ENCODE assay signal across 22 cellular contexts in the genomic region with DNA sequence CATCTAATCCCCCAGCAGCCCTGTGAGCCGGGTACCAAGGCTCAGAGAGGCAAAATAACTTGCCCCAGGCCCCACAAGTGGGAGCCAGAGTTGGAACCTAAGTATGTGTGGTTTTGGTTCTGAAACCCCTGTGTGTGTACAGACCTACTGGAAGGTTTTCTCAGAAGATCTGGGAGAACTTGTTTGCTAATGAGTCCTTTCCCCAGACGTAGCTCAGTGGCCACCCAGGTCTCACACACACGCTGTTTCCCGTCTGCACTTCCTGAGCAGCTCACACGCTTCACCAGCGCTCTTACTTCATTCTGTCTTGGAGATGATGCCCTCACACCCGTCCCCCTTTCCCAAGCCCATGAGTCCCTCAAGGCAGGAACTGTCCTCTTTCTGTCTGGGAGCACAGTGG. TPM values are rescaled to one million over a fixed set of nuclear protein-coding genes. Genes with fewer than 3 reads are reported as not detected.
A peak's percentile ranks its signal among the peaks of the same experiment; 100 is the strongest.
DNase-seq lines count a peak whose midpoint lies in the region; ATAC-seq, FAIRE-seq and TF ChIP-seq lines count a peak whose summit lies in the region.
"Had no signal": no experiment of that assay in that cellular context is flagged by ENCODE, and none has a peak within 500 bp of the region (broad histone marks: within the 10 kb centered on the region; RNA-seq: fewer than 3 reads in every experiment).

No MANE protein-coding gene starts in this region.

- H3K36me3 ChIP-seq in mesenchymal stem cell (ENCODE audit: control insufficient read depth in 1 of 2, insufficient read depth in 2 of 2, low read depth in 1 of 2, low read length in 2 of 2) = peaks cover 0 to 86% of the 10 kb centered on the region in 2 experiments
- H3K36me3 ChIP-seq: Peyer's patch had no signal

- ATAC-seq in A549 = no peak
- no peak for ATAC-seq in stimulated activated naive CD8-positive, alpha-beta T cell treated with anti-CD3 and anti-CD28 coated beads, Interleukin-15, Interleukin-2, amounts not matched to agents 100 U/mL and 50 U/mL, for 24 hours

- peaks cover 83% of the 10 kb centered on the region for H3K4me1 ChIP-seq in A549
- H3K4me1 ChIP-seq in mesenchymal stem cell (ENCODE audit: control insufficient read depth, insufficient read depth, low read depth, low read length) = peaks cover 14% of the 10 kb centered on the region
- H3K4me1 ChIP-seq: Caco-2, Peyer's patch had no signal

- no peaks in the 10 kb centered on the region for H3K27me3 ChIP-seq in mesenchymal stem cell (ENCODE audit: control insufficient read depth in 1 of 2, insufficient read depth in 1 of 2, low read length in 2 of 2)
- H3K27me3 ChIP-seq: Peyer's patch had no signal

- no peak overlapping the region for H2BK12ac ChIP-seq in mesenchymal stem cell (ENCODE audit: low read length in 2 of 2)

- no peak for TF ChIP-seq CTCF in A549 (IDR thresholded peaks at IDR 0.05)
- TF ChIP-seq CTCF in chondrocyte (IDR thresholded peaks at IDR 0.05) = no peak

- H3K9me3 Mint-ChIP-seq in chondrocyte (ENCODE audit: low read depth) = no peaks in the 10 kb centered on the region
- H3K9me3 Mint-ChIP-seq: HFFc6 had no signal

- no peak overlapping the region for H2BK120ac ChIP-seq in mesenchymal stem cell (ENCODE audit: low read depth, low read length)

- H3K36me3 Mint-ChIP-seq in chondrocyte (ENCODE audit: low read depth) = no peaks in the 10 kb centered on the region

- H4K91ac ChIP-seq in mesenchymal stem cell (ENCODE audit: low read length) = no peak overlapping the region

- no peak overlapping the region for H2BK5ac ChIP-seq in mesenchymal stem cell (ENCODE audit: low read depth, low read length, poor library complexity, severe bottlenecking)

- FAIRE-seq in A549 (lab: Jason Lieb, UNC) = no peak
- FAIRE-seq: G401.6, GM12892 had no signal

- no peak overlapping the region for H3K4me3 ChIP-seq in A549
- H3K4me3 ChIP-seq in mesenchymal stem cell (ENCODE audit: insufficient read depth in 1 of 2, low read depth in 1 of 2, low read length in 2 of 2) = no peak overlapping the region
- H3K4me3 ChIP-seq: Peyer's patch had no signal

- H3K23ac ChIP-seq in mesenchymal stem cell (ENCODE audit: low read length in 2 of 2) = no peak overlapping the region

- peak overlapping the region; percentile 42 for H3K9ac ChIP-seq in mesenchymal stem cell (ENCODE audit: low read length)

- TF ChIP-seq POLR2A in A549 (IDR thresholded peaks at IDR 0.05; ENCODE audit: low read length) = no peak

- no peak for TF ChIP-seq RAD21 in A549 (conservative IDR thresholded peaks at IDR 0.05 in 1 of 2, IDR thresholded peaks at IDR 0.05 in 1 of 2)

- TF ChIP-seq EP300 in A549 (IDR thresholded peaks at IDR 0.05) = no peak

- H3K79me1 ChIP-seq in mesenchymal stem cell (replicated peaks; ENCODE audit: low read length, poor library complexity, severe bottlenecking) = no peaks in the 10 kb centered on the region

- no peak overlapping the region for H2AFZ ChIP-seq in mesenchymal stem cell (ENCODE audit: low read depth, low read length)

- H3K4ac ChIP-seq in mesenchymal stem cell (ENCODE audit: low read depth in 1 of 2, low read length in 2 of 2) = peak overlapping the region in 1 of 2 experiments; percentile 21

- H3K27me3 Mint-ChIP-seq in chondrocyte (ENCODE audit: low read depth) = no peaks in the 10 kb centered on the region

- no peak overlapping the region for H2AK5ac ChIP-seq in mesenchymal stem cell (ENCODE audit: low read length, severe bottlenecking)

- H3K18ac ChIP-seq in mesenchymal stem cell (ENCODE audit: low read depth in 1 of 2, low read length in 2 of 2) = no peak overlapping the region

- no peak overlapping the region for H3K27ac Mint-ChIP-seq in chondrocyte (ENCODE audit: unreplicated experiment)
- H3K27ac Mint-ChIP-seq: HFFc6 had no signal

- 80% methylated on average over 7 of the region's 7 CpGs for WGBS in A549 (ENCODE audit: missing lambda C conversion rate)
- WGBS in mesenchymal stem cell = 89% methylated on average over 6 of the region's 7 CpGs

- POLR2A ChIA-PET in A549 (lab: Yijun Ruan, JAX) = no interaction called here

- no peak overlapping the region for H3K4me3 Mint-ChIP-seq in chondrocyte (ENCODE audit: unreplicated experiment)
- H3K4me3 Mint-ChIP-seq: HFFc6 had no signal

- H4K8ac ChIP-seq in mesenchymal stem cell (ENCODE audit: low read length) = no peak overlapping the region

- DNase-seq in A549 (ENCODE audit: low read depth in 1 of 2, low spot score in 1 of 2) = peak in 1 of 2 experiments; percentile 58
- DNase-seq in M059J (ENCODE audit: low read depth) = peak; percentile 50
- DNase-seq in chondrocyte (ENCODE audit: low spot score) = peak; percentile 35
- no peak for DNase-seq in mesenchymal stem cell
- no peak for DNase-seq in SIG-M5 (lab: John Stamatoyannopoulos, UW)
- no peak for DNase-seq in stimulated activated naive CD8-positive, alpha-beta T cell treated with anti-CD3 and anti-CD28 coated beads, Interleukin-15, Interleukin-2, amounts not matched to agents 100 U/mL and 50 U/mL, for 24 hours
- DNase-seq in germinal center (ENCODE audit: low spot score) = no peak
- DNase-seq in inferior parietal cortex (ENCODE audit: extremely low spot score) = no peak
- DNase-seq: 8988T, Caco-2, GOT3, HFFc6, KBM-7, NCI-H1105, NCI-H187 treated with DMSO at 0.1 percent for 48 hours, NCI-H446 treated with DMSO at 0.1 percent for 48 hours, NCI-H774, Peyer's patch, SHP77 treated with DMSO at 0.1 percent for 48 hours had no signal

- H3K4me2 ChIP-seq in A549 (no peak overlapping the region), mesenchymal stem cell (ENCODE audit: low read length, poor library complexity, severe bottlenecking) (no peak overlapping the region)

- CTCF ChIA-PET in A549 (lab: Yijun Ruan, JAX) = interaction anchor here (1.1 to 21.9 kb wide), 4 partner anchors 9 to 41 kb away, joined by 4 to 525 read pairs (median 60); no protein-coding TSS in a partner anchor

- H3K9me3 ChIP-seq in A549 (no peaks in the 10 kb centered on the region), mesenchymal stem cell (ENCODE audit: control insufficient read depth, low read length) (no peaks in the 10 kb centered on the region)
- H3K9me3 ChIP-seq: Caco-2, Peyer's patch had no signal

- H3K4me1 Mint-ChIP-seq in chondrocyte (ENCODE audit: low read depth) = peaks cover 32% of the 10 kb centered on the region

- H2BK15ac ChIP-seq in mesenchymal stem cell (ENCODE audit: low read depth, poor library complexity, severe bottlenecking) = no peak overlapping the region

- H3K27ac ChIP-seq in A549 (peak overlapping the region; percentile 96 to 98), mesenchymal stem cell (ENCODE audit: low read length, poor library complexity, severe bottlenecking) (no peak overlapping the region)
- H3K27ac ChIP-seq: HL-60, Peyer's patch had no signal

- no peak overlapping the region for H3K14ac ChIP-seq in mesenchymal stem cell (ENCODE audit: low read length in 2 of 2)

TF ChIP-seq in A549, 52 proteins besides CTCF, POLR2A, EP300 and RAD21:
- TF ChIP-seq, protein P1, sequence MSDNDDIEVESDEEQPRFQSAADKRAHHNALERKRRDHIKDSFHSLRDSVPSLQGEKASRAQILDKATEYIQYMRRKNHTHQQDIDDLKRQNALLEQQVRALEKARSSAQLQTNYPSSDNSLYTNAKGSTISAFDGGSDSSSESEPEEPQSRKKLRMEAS (IDR thresholded peaks at IDR 0.05) = 0 out of 2 replicates have a peak, but pooled peaks have one; percentile 10
- TF ChIP-seq SREBF2 (IDR thresholded peaks at IDR 0.05) (no peak), KDM1A (IDR thresholded peaks at IDR 0.05; ENCODE audit: low read depth) (0 out of 2 replicates have a peak, but pooled peaks have one; percentile 1), CHD2 (IDR thresholded peaks at IDR 0.05; ENCODE audit: low read length, partially characterized antibody) (no peak)
TF ChIP-seq in A549: peak in this region for 2.

RNA-seq across cellular contexts. Expression of a gene that starts 8.2 kb away (rescaled TPM):
- polyA plus RNA-seq in A549 (2011; rRNA removed) (9.9 and 10.1 TPM in 2 replicates), A549 (2017; fragmentation: RNase III; extraction: RNeasy Plus Mini Kit Qiagen cat#74134 plus additional on column Dnase treatment) (11.1 to 13.9 TPM (median 12.3 TPM) in 3 replicates)
- polyA plus RNA-seq in A549 (2012; cell fraction: cytosol; rRNA removed) = 32.0 and 52.5 TPM in 2 replicates
- polyA plus RNA-seq in A549 (2012; cell fraction: nucleus; rRNA removed) = 59.4 and 69.8 TPM in 2 replicates
- 4.5 and 6.9 TPM in 2 replicates for polyA minus RNA-seq in A549 (2011; rRNA and poly(A)+ RNA removed)
- 0.44 TPM in 1 of 2 replicates, not detected in the other for total RNA-seq in M059J (2014; rRNA removed; shearing (Covaris generic))
- 1.6 to 1.7 TPM (median 1.7 TPM) in 3 replicates for total RNA-seq in chondrocyte
- 0.10 TPM for polyA plus RNA-seq in mesenchymal stem cell (2013, experiment 1 of 2)
- 0.07 TPM for polyA plus RNA-seq in mesenchymal stem cell (2013, experiment 2 of 2)
- total RNA-seq: Caco-2 had no signal

RNA-seq across cellular contexts. Expression of a gene that starts 22.3 kb away (rescaled TPM):
- 0.33 and 0.49 TPM in 2 replicates for polyA plus RNA-seq in A549 (2011; rRNA removed)
- polyA plus RNA-seq in A549 (2012; cell fraction: cytosol; rRNA removed) = 0.73 and 1.3 TPM in 2 replicates
- polyA plus RNA-seq in A549 (2012; cell fraction: nucleus; rRNA removed) = 0.76 and 0.90 TPM in 2 replicates
- 0.41 to 0.67 TPM (median 0.43 TPM) in 3 replicates for polyA plus RNA-seq in A549 (2017; fragmentation: RNase III; extraction: RNeasy Plus Mini Kit Qiagen cat#74134 plus additional on column Dnase treatment)
- polyA minus RNA-seq in A549 (2011; rRNA and poly(A)+ RNA removed) = 0.58 and 0.66 TPM in 2 replicates
- total RNA-seq in M059J (2014; rRNA removed; shearing (Covaris generic)) = not detected in 2 replicates
- 0.59 to 1.6 TPM (median 0.77 TPM) in 3 replicates for total RNA-seq in chondrocyte
- polyA plus RNA-seq in mesenchymal stem cell (2013, experiment 1 of 2) = not detected
- polyA plus RNA-seq in mesenchymal stem cell (2013, experiment 2 of 2) = not detected

Comparison
In these comparisons a context has a peak if more than half of its experiments do, and no peak if none do; other contexts are left out.
1. DNase-seq: peak in M059J (single experiment) and chondrocyte (single experiment); none in mesenchymal stem cell (single experiment), SIG-M5 (single experiment), stimulated activated naive CD8-positive, alpha-beta T cell treated with anti-CD3 and anti-CD28 coated beads, Interleukin-15, Interleukin-2, amounts not matched to agents 100 U/mL and 50 U/mL, for 24 hours (single experiment), germinal center (single experiment) and inferior parietal cortex (single experiment).